Comparison of ENCODE assay signal across 9 cellular contexts in the genomic region with DNA sequence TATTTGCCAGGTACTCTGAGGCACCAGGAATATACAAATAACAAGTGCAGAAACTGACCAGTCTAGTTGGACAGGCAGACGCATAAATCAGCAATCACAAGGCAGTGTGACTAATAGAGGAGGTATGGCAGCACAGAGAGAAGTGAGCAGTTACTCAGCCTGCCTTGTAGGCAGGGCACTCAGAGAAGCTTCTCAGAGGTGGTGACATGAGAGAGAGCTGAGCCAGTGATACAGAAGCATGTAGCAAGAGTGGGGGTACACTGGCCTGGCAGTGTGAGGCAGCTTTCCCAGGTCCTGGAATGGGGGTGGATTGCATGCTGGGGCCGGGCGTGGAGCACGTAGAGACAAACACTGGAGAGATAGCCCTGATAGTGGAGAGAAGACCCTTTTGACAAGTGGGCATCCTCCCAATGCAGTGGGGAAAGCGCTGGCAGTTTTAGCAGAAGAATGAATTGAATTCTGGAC. TPM values are rescaled to one million over a fixed set of nuclear protein-coding genes. Genes with fewer than 3 reads are reported as not detected.
DNase-seq lines count a peak whose midpoint lies in the region; ATAC-seq and TF ChIP-seq lines count a peak whose summit lies in the region.
"Had no signal": no experiment of that assay in that cellular context is flagged by ENCODE, and none has a peak within 500 bp of the region (broad histone marks: within the 10 kb centered on the region; RNA-seq: fewer than 3 reads in every experiment).

No MANE protein-coding gene starts in this region.

- TF ChIP-seq POLR2A in prostate gland (IDR thresholded peaks at IDR 0.05): peak; percentile 55

- TF ChIP-seq CTCF in RWPE1 (conservative IDR thresholded peaks at IDR 0.05; ENCODE audit: low read depth): no peak
- TF ChIP-seq CTCF in fibroblast of mammary gland (conservative IDR thresholded peaks at IDR 0.05; ENCODE audit: control insufficient read depth, insufficient read depth, low read depth, low read length): no peak
- no peak for TF ChIP-seq CTCF in prostate gland (IDR thresholded peaks at IDR 0.05)

- H3K4me1 Mint-ChIP-seq in stimulated activated naive CD8-positive, alpha-beta T cell treated with anti-CD3 and anti-CD28 coated beads, Interleukin-15, amount 100 ng/mL, for 72 hours: no peaks in the 10 kb centered on the region

- DNase-seq in COLO829 (ENCODE audit: low spot score): peak; percentile 92
- DNase-seq in RWPE1 (ENCODE audit: low spot score): peak; percentile 93
- DNase-seq in fibroblast of mammary gland (ENCODE audit: low read depth): peak; percentile 99
- DNase-seq in prostate gland (ENCODE audit: low spot score): peak; percentile 91
- DNase-seq in Ammon's horn (ENCODE audit: low spot score): no peak
- DNase-seq in stimulated activated naive CD8-positive, alpha-beta T cell treated with anti-CD3 and anti-CD28 coated beads, Interleukin-15, amount 100 ng/mL, for 72 hours: no peak
- DNase-seq in iPS-NIHi7 (ENCODE audit: extremely low spot score): no peak
- no peak for DNase-seq in NCI-H526 treated with DMSO at 0.1 percent for 48 hours (lab: John Stamatoyannopoulos, UW)
- DNase-seq: NCI-H2227 treated with DMSO at 0.1 percent for 48 hours had no signal

- H3K36me3 ChIP-seq in prostate gland: peaks cover 5 to 10% of the 10 kb centered on the region in 2 donors

- H3K4me3 ChIP-seq in fibroblast of mammary gland (ENCODE audit: control insufficient read depth, low read depth, low read length) (no peak overlapping the region), prostate gland (no peak overlapping the region)

- H3K9me3 Mint-ChIP-seq in stimulated activated naive CD8-positive, alpha-beta T cell treated with anti-CD3 and anti-CD28 coated beads, Interleukin-15, amount 100 ng/mL, for 72 hours: no peaks in the 10 kb centered on the region

- peak overlapping the region in 1 of 2 donors; percentile 40 for H3K27ac Mint-ChIP-seq in stimulated activated naive CD8-positive, alpha-beta T cell treated with anti-CD3 and anti-CD28 coated beads, Interleukin-15, amount 100 ng/mL, for 72 hours

- CTCF ChIA-PET in RWPE1 (lab: Yijun Ruan, JAX): interaction anchor here (1.5 to 4.0 kb wide), 4 partner anchors 13 to 52 kb away, joined by 5 to 26 read pairs (median 14); no protein-coding TSS in a partner anchor

- intact Hi-C loops in prostate gland (cut with DNase I): no loop called here

- WGBS in prostate gland: 58% methylated on average over 5 of the region's 5 CpGs

- H3K27ac ChIP-seq in RWPE1: peak overlapping the region; percentile 100
- H3K27ac ChIP-seq in prostate gland: peak overlapping the region; percentile 83 to 85

- no peak overlapping the region for H3K4me3 Mint-ChIP-seq in stimulated activated naive CD8-positive, alpha-beta T cell treated with anti-CD3 and anti-CD28 coated beads, Interleukin-15, amount 100 ng/mL, for 72 hours

- POLR2A ChIA-PET in RWPE1 (lab: Yijun Ruan, JAX; ENCODE audit: low non-redundant PET): interaction anchor here (0.6 to 1.5 kb wide), 9 partner anchors 13 to 1400 kb away, joined by 3 to 10 read pairs (median 4); no protein-coding TSS in a partner anchor

- H3K9me3 ChIP-seq in prostate gland: no peaks in the 10 kb centered on the region

- ATAC-seq in stimulated activated naive CD8-positive, alpha-beta T cell treated with anti-CD3 and anti-CD28 coated beads, Interleukin-15, amount 100 ng/mL, for 72 hours: no peak

- peaks cover 17% of the 10 kb centered on the region for H3K4me1 ChIP-seq in prostate gland (replicated peaks)

- H3K27me3 Mint-ChIP-seq in stimulated activated naive CD8-positive, alpha-beta T cell treated with anti-CD3 and anti-CD28 coated beads, Interleukin-15, amount 100 ng/mL, for 72 hours: peaks cover 20% of the 10 kb centered on the region

- no peaks in the 10 kb centered on the region for H3K27me3 ChIP-seq in prostate gland (replicated peaks; ENCODE audit: insufficient read depth)

RNA-seq across cellular contexts. Expression of a gene that starts 7.8 kb away (rescaled TPM):
- 10 to 100 TPM; 49.7 to 73.9 TPM for total RNA-seq in prostate gland

RNA-seq across cellular contexts. Expression of a gene that starts 39.7 kb away (rescaled TPM):
- total RNA-seq in prostate gland: 10 to 100 TPM in 1 of 2 donors, not detected in 1; 16.9 TPM

RNA-seq across cellular contexts. Expression of a gene that starts 45.7 kb away (rescaled TPM):
- 1,000 to 10,000 TPM; 1,117 to 1,634 TPM for total RNA-seq in prostate gland

Comparison
In these comparisons a context has a peak if more than half of its experiments do, and no peak if none do; other contexts are left out.
1. DNase-seq: peak in COLO829 (single experiment), RWPE1 (single experiment), fibroblast of mammary gland (single experiment) and prostate gland (single experiment); none in Ammon's horn (single experiment), stimulated activated naive CD8-positive, alpha-beta T cell treated with anti-CD3 and anti-CD28 coated beads, Interleukin-15, amount 100 ng/mL, for 72 hours (0 of 2), iPS-NIHi7 (single experiment) and NCI-H526 treated with DMSO at 0.1 percent for 48 hours (single experiment).